Comparison of ENCODE assay signal across 1 cellular context in genomic region chr19:256804-257203, GRCh38. TPM values are rescaled to one million over a fixed set of nuclear protein-coding genes. Genes with fewer than 3 reads are reported as not detected.
"Had no signal": no experiment of that assay in that cellular context is flagged by ENCODE, and none has a peak within 500 bp of the region (broad histone marks: within the 10 kb centered on the region; RNA-seq: fewer than 3 reads in every experiment).

No MANE protein-coding gene starts in this region.

RNA-seq across cellular contexts. Expression of gene PLPP2, which starts 34.4 kb away (rescaled TPM):
- total RNA-seq: naive thymus-derived CD8-positive, alpha-beta T cell had no signal
